29 cellular contexts compared by ENCODE assay signal in the genomic region with DNA sequence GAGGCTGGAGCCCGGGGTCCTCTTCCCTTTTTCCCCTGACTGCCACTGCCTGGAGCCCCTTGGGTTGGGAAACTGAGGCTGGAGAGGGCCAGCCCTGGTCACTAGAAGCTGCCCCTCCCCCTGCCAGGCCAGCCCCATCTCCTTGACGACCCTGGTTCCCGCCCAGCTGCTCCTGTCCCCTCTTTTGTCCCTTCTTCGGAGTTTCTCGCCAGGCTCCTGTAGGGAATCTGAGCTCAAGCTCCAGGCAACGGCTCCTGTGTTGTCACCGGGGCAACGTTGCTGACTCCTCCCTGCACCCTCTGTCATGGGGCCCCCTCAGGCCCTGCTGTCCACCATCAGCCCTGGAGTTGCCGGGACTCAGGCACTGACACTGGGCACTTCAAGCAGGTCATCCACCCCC. TPM values are rescaled to one million over a fixed set of nuclear protein-coding genes. Genes with fewer than 3 reads are reported as not detected.
DNase-seq lines count a peak whose midpoint lies in the region; ATAC-seq and TF ChIP-seq lines count a peak whose summit lies in the region.
"Had no signal": no experiment of that assay in that cellular context is flagged by ENCODE, and none has a peak within 500 bp of the region (broad histone marks: within the 10 kb centered on the region; RNA-seq: fewer than 3 reads in every experiment).

No MANE protein-coding gene starts in this region.

- H3K4me3 Mint-ChIP-seq in WTC11 (no peak overlapping the region), endodermal cell (no peak overlapping the region), neural progenitor cell (peak overlapping the region; percentile 80)
- H3K4me3 Mint-ChIP-seq: activated CD4-positive, alpha-beta memory T cell treated with anti-CD3 and anti-CD28 coated beads, Interleukin-2, amount 10 ng/mL, durations not matched to agents 7 days and 5 days; CD4-positive, alpha-beta T cell; natural killer cell treated with Interleukin-12 subunit alpha and Interleukin-12 subunit beta and Interleukin-15 and Interleukin-18, amount 100 ng/mL, for 72 hours; T-helper 17 cell had no signal

- CTCF ChIA-PET in WTC11 (lab: Charles Lee), result interaction anchor here (0.5 to 2.7 kb wide), 4 partner anchors 13 to 353 kb away, joined by 3 to 19 read pairs (median 4); no protein-coding TSS in a partner anchor

- H3K36me3 Mint-ChIP-seq in WTC11, result peaks cover 10% of the 10 kb centered on the region; the same call in 1 of the 2 replicates
- peaks cover 13% of the 10 kb centered on the region for H3K36me3 Mint-ChIP-seq in endodermal cell (ENCODE audit: low read depth)
- H3K36me3 Mint-ChIP-seq in neural progenitor cell, result peaks cover 10% of the 10 kb centered on the region
- H3K36me3 Mint-ChIP-seq: natural killer cell treated with Interleukin-12 subunit alpha and Interleukin-12 subunit beta and Interleukin-15 and Interleukin-18, amount 100 ng/mL, for 72 hours had no signal

- POLR2A ChIA-PET in WTC11 (lab: Charles Lee), result interaction anchor here (1.3 kb wide), 1 partner anchor 16 kb away, joined by 3 read pairs; no protein-coding TSS in a partner anchor

- H3K27ac Mint-ChIP-seq in WTC11 (0 out of 2 replicates have a peak overlapping the region, but pooled peaks have one; percentile 49), endodermal cell (no peak overlapping the region), neural progenitor cell (peak overlapping the region; percentile 98)
- H3K27ac Mint-ChIP-seq: activated CD4-positive, alpha-beta memory T cell treated with anti-CD3 and anti-CD28 coated beads, Interleukin-2, amount 10 ng/mL, durations not matched to agents 7 days and 5 days; activated T-helper 2 cell treated with anti-CD3 and anti-CD28 coated beads, Interferon-gamma antibody, Interleukin-2, Interleukin-4, amounts not matched to agents 10 μg/mL and 5 μg/mL and 100 μg/mL, durations not matched to agents 14 hours and 24 hours and 36 hours; CD4-positive, alpha-beta T cell; natural killer cell treated with Interleukin-12 subunit alpha and Interleukin-12 subunit beta and Interleukin-15 and Interleukin-18, amount 100 ng/mL, for 72 hours; T-helper 17 cell had no signal

- peaks cover 73% of the 10 kb centered on the region for H4K20me1 ChIP-seq in neural progenitor cell (ENCODE audit: low read depth)

- 63 to 80% methylated on average over 3 to 9 of the region's 9 CpGs for whole genome bisulfite sequencing in endodermal cell (ENCODE audit: insufficient coverage in 1 of 2, insufficient read length in 1 of 2), 2 experiments
- 60% methylated on average over 9 of the region's 9 CpGs for WGBS in esophagus muscularis mucosa

- H3K79me2 ChIP-seq in neural progenitor cell (ENCODE audit: low read depth), result peaks cover 76% of the 10 kb centered on the region
- H3K79me2 ChIP-seq: parathyroid adenoma had no signal

- TF ChIP-seq CTCF in WTC11 (IDR thresholded peaks at IDR 0.05) (no peak), endodermal cell (conservative IDR thresholded peaks at IDR 0.05) (no peak), neural progenitor cell (IDR thresholded peaks at IDR 0.05) (no peak), esophagus muscularis mucosa (IDR thresholded peaks at IDR 0.05) (no peak)

- H3K4me1 ChIP-seq in endodermal cell (ENCODE audit: control insufficient read depth, insufficient read depth, low read length), result peaks cover 5% of the 10 kb centered on the region
- peaks cover 50% of the 10 kb centered on the region for H3K4me1 ChIP-seq in neural progenitor cell
- H3K4me1 ChIP-seq in esophagus muscularis mucosa, result peaks cover 9 to 49% (median 14%) of the 10 kb centered on the region in 4 donors
- H3K4me1 ChIP-seq: parathyroid adenoma had no signal

- no peaks in the 10 kb centered on the region for H3K27me3 ChIP-seq in endodermal cell (ENCODE audit: control insufficient read depth, insufficient read depth, low read length, poor library complexity, severe bottlenecking)
- H3K27me3 ChIP-seq in neural progenitor cell, result no peaks in the 10 kb centered on the region
- H3K27me3 ChIP-seq in esophagus muscularis mucosa, result no peaks in the 10 kb centered on the region
- H3K27me3 ChIP-seq: suprapubic skin had no signal

- H3K9me3 ChIP-seq in endodermal cell (ENCODE audit: control insufficient read depth, low read length), result no peaks in the 10 kb centered on the region
- H3K9me3 ChIP-seq in neural progenitor cell (ENCODE audit: low read depth), result no peaks in the 10 kb centered on the region
- H3K9me3 ChIP-seq in esophagus muscularis mucosa, result no peaks in the 10 kb centered on the region
- H3K9me3 ChIP-seq: A549, suprapubic skin had no signal

- no peaks in the 10 kb centered on the region for H3K9me3 Mint-ChIP-seq in WTC11
- no peaks in the 10 kb centered on the region for H3K9me3 Mint-ChIP-seq in endodermal cell
- H3K9me3 Mint-ChIP-seq in neural progenitor cell, result no peaks in the 10 kb centered on the region
- H3K9me3 Mint-ChIP-seq: activated CD4-positive, alpha-beta memory T cell treated with anti-CD3 and anti-CD28 coated beads, Interleukin-2, amount 10 ng/mL, durations not matched to agents 7 days and 5 days; activated T-helper 2 cell treated with anti-CD3 and anti-CD28 coated beads, Interferon-gamma antibody, Interleukin-2, Interleukin-4, amounts not matched to agents 10 μg/mL and 5 μg/mL and 100 μg/mL, durations not matched to agents 14 hours and 24 hours and 36 hours; CD4-positive, alpha-beta T cell; natural killer cell treated with Interleukin-12 subunit alpha and Interleukin-12 subunit beta and Interleukin-15 and Interleukin-18, amount 100 ng/mL, for 72 hours had no signal

- intact Hi-C loops in esophagus muscularis mucosa (cut with DNase I), result no loop called here

- no peak overlapping the region for H3K9ac ChIP-seq in endodermal cell (ENCODE audit: extremely low read depth, low read length, poor library complexity, severe bottlenecking)
- no peak overlapping the region for H3K9ac ChIP-seq in neural progenitor cell
- H3K9ac ChIP-seq: parathyroid adenoma had no signal

- no peak for TF ChIP-seq EP300 in esophagus muscularis mucosa (IDR thresholded peaks at IDR 0.05)

- peaks cover 18% of the 10 kb centered on the region for H3K4me1 Mint-ChIP-seq in WTC11
- H3K4me1 Mint-ChIP-seq in endodermal cell, result peaks cover 12% of the 10 kb centered on the region
- peaks cover 63% of the 10 kb centered on the region for H3K4me1 Mint-ChIP-seq in neural progenitor cell

- H3K27ac ChIP-seq in endodermal cell (ENCODE audit: low read depth, low read length), result peak overlapping the region; percentile 76
- peak overlapping the region; percentile 70 for H3K27ac ChIP-seq in neural progenitor cell
- no peak overlapping the region for H3K27ac ChIP-seq in esophagus muscularis mucosa (replicated peaks in 1 of 4)
- H3K27ac ChIP-seq: A549, parathyroid adenoma, suprapubic skin had no signal

- DNase-seq in ELF-1 (ENCODE audit: low read depth, low spot score) (peak; percentile 57), WTC11 (ENCODE audit: low spot score) (no peak), endodermal cell (no peak), neural progenitor cell (ENCODE audit: low spot score) (peak; percentile 89), esophagus muscularis mucosa (ENCODE audit: extremely low spot score) (no peak), KBM-7 (no peak)
- no peak for DNase-seq in activated CD4-positive, alpha-beta T cell treated with anti-CD3 and anti-CD28 coated beads for 1 hour
- DNase-seq: activated CD4-positive, alpha-beta memory T cell treated with anti-CD3 and anti-CD28 coated beads, Interleukin-2, amount 10 ng/mL, durations not matched to agents 7 days and 5 days; activated naive CD4-positive, alpha-beta T cell treated with anti-CD3 and anti-CD28 coated beads, Interleukin-2, amount 50 U/mL, for 16 hours; AML-193; CD4-positive, alpha-beta T cell; foreskin melanocyte; Karpas-422; NCI-H2029 treated with DMSO at 0.1 percent for 48 hours; NCI-H2227 treated with DMSO at 0.1 percent for 48 hours; NCI-H526; SHP77; stimulated activated naive CD4-positive, alpha-beta T cell; T-helper 17 cell had no signal

- ATAC-seq in WTC11, result no peak
- ATAC-seq in HG03521 (IDR thresholded peaks at IDR 0.05; ENCODE audit: unreplicated experiment), result no peak
- ATAC-seq: A549; activated CD4-positive, CD25-positive, alpha-beta regulatory T cell treated with anti-CD3 and anti-CD28 coated beads, Interleukin-2, amount 50 U/mL, for 24 hours; natural killer cell treated with Interleukin-12 subunit alpha and Interleukin-12 subunit beta and Interleukin-15 and Interleukin-18, amount 100 ng/mL, for 72 hours; right cardiac atrium; T-helper 17 cell had no signal

- no peak for TF ChIP-seq POLR2A in esophagus muscularis mucosa (IDR thresholded peaks at IDR 0.05; ENCODE audit: low read depth)

- peak overlapping the region; percentile 79 for H3K4me2 ChIP-seq in neural progenitor cell
- H3K4me2 ChIP-seq: A549, smooth muscle cell had no signal

- in situ Hi-C loops in KBM-7 (cut with MboI; ENCODE audit: low pct_unique_long_range_greater_than_20kb, low sequenced_read_pairs), result no loop called here

- no peak overlapping the region for H2AFZ ChIP-seq in neural progenitor cell (replicated peaks)
- H2AFZ ChIP-seq: parathyroid adenoma had no signal

- H3K4me3 ChIP-seq in endodermal cell (ENCODE audit: low read length) (no peak overlapping the region), neural progenitor cell (peak overlapping the region; percentile 39), esophagus muscularis mucosa (no peak overlapping the region)
- H3K4me3 ChIP-seq: A549, lung, smooth muscle cell, suprapubic skin had no signal

- peaks cover 8% of the 10 kb centered on the region for H3F3A ChIP-seq in neural progenitor cell (ENCODE audit: low read depth)

- H3K27me3 Mint-ChIP-seq in WTC11 (ENCODE audit: low read depth), result no peaks in the 10 kb centered on the region
- H3K27me3 Mint-ChIP-seq in endodermal cell (ENCODE audit: insufficient read depth), result no peaks in the 10 kb centered on the region
- H3K27me3 Mint-ChIP-seq in neural progenitor cell (ENCODE audit: insufficient read depth, low read depth), result peaks cover 6% of the 10 kb centered on the region
- H3K27me3 Mint-ChIP-seq: activated CD4-positive, alpha-beta memory T cell treated with anti-CD3 and anti-CD28 coated beads, Interleukin-2, amount 10 ng/mL, durations not matched to agents 7 days and 5 days; CD4-positive, alpha-beta T cell; natural killer cell treated with Interleukin-12 subunit alpha and Interleukin-12 subunit beta and Interleukin-15 and Interleukin-18, amount 100 ng/mL, for 72 hours; T-helper 17 cell had no signal

- H3K36me3 ChIP-seq in endodermal cell (ENCODE audit: control insufficient read depth, insufficient read depth, low read length) (peaks cover 27% of the 10 kb centered on the region), neural progenitor cell (no peaks in the 10 kb centered on the region), esophagus muscularis mucosa (peaks cover 14 to 41% (median 37%) of the 10 kb centered on the region in 4 donors)

RNA-seq across cellular contexts. Expression of a gene that starts 5.7 kb away (rescaled TPM):
- total RNA-seq in WTC11 (2021) (76.0 to 87.8 TPM (median 78.6 TPM) in 3 replicates), endodermal cell (10 to 100 TPM; 66.3 to 69.3 TPM), neural progenitor cell (ENCODE audit: low replicate concordance) (70.5 and 190 TPM in 2 replicates), esophagus muscularis mucosa (10 to 100 TPM; 17.6 to 35.1 (median 26.2) TPM)
- 106 TPM for polyA plus RNA-seq in endodermal cell (2013, experiment 1 of 2)
- 99.6 TPM for polyA plus RNA-seq in endodermal cell (2013, experiment 2 of 2)

RNA-seq across cellular contexts. Expression of a gene that starts 27.4 kb away (rescaled TPM):
- total RNA-seq in WTC11 (2021) (298 to 313 TPM (median 309 TPM) in 3 replicates), endodermal cell (100 to 1,000 TPM; 299 to 335 TPM), neural progenitor cell (ENCODE audit: low replicate concordance) (117 and 193 TPM in 2 replicates), esophagus muscularis mucosa (100 to 1,000 TPM; 302 to 528 (median 408) TPM)
- polyA plus RNA-seq in endodermal cell (2013, experiment 1 of 2), result 143 TPM
- 127 TPM for polyA plus RNA-seq in endodermal cell (2013, experiment 2 of 2)

RNA-seq across cellular contexts. Expression of a gene that starts 29.3 kb away (rescaled TPM):
- total RNA-seq in WTC11 (2021) (15.7 to 18.8 TPM (median 17.9 TPM) in 3 replicates), endodermal cell (10 to 100 TPM; 15.3 to 19.6 TPM), neural progenitor cell (ENCODE audit: low replicate concordance) (8.1 and 23.2 TPM in 2 replicates), esophagus muscularis mucosa (10 to 100 TPM; 10.8 to 27.2 (median 17.9) TPM)
- polyA plus RNA-seq in endodermal cell (2013, experiment 1 of 2), result 6.2 TPM
- polyA plus RNA-seq in endodermal cell (2013, experiment 2 of 2), result 6.0 TPM

RNA-seq across cellular contexts. Expression of a gene that starts 47.5 kb away (rescaled TPM):
- total RNA-seq in WTC11 (2021) (105 to 115 TPM (median 111 TPM) in 3 replicates), endodermal cell (10 to 100 TPM; 64.1 to 80.9 TPM), neural progenitor cell (ENCODE audit: low replicate concordance) (78.8 and 98.2 TPM in 2 replicates), esophagus muscularis mucosa (100 to 1,000 TPM; 120 to 197 (median 151) TPM)
- polyA plus RNA-seq in endodermal cell (2013, experiment 1 of 2), result 51.6 TPM
- polyA plus RNA-seq in endodermal cell (2013, experiment 2 of 2), result 48.6 TPM

Comparison
In these comparisons a context has a peak if more than half of its experiments do, and no peak if none do; other contexts are left out.
1. DNase-seq: peak in ELF-1 (single experiment) and neural progenitor cell (single experiment); none in WTC11 (single experiment), endodermal cell (single experiment), esophagus muscularis mucosa (single experiment), activated CD4-positive, alpha-beta T cell treated with anti-CD3 and anti-CD28 coated beads for 1 hour (single experiment) and KBM-7 (single experiment).
2. H3K27ac ChIP-seq: peak in endodermal cell (single experiment) and neural progenitor cell (single experiment); none in esophagus muscularis mucosa (0 of 4).